ENCODE assay signal across 8 cellular contexts in genomic region chr19:16417660-16418596, GRCh38. TPM values are rescaled to one million over a fixed set of nuclear protein-coding genes. Genes with fewer than 3 reads are reported as not detected.
DNase-seq lines count a peak whose midpoint lies in the region; ATAC-seq and TF ChIP-seq lines count a peak whose summit lies in the region.

No MANE protein-coding gene starts in this region.

- H3K4me3 Mint-ChIP-seq in CD4-positive, alpha-beta T cell, result no peak overlapping the region
- H3K4me3 Mint-ChIP-seq in glutamatergic neuron (ENCODE audit: unreplicated experiment), result no peak overlapping the region

- DNase-seq in CD4-positive, alpha-beta T cell, result peak; percentile 57 to 77 (median 62)
- DNase-seq in HAP-1 (ENCODE audit: low spot score in 2 of 2) (peak; percentile 34 to 81), SK-N-DZ (ENCODE audit: low spot score) (peak; percentile 30), activated gamma-delta T cell treated with Interleukin-2 at 50 U/mL for 16 hours (peak; percentile 62), glutamatergic neuron (peak; percentile 79), posterior vena cava (ENCODE audit: low spot score) (peak; percentile 93), vagina (ENCODE audit: extremely low spot score in 2 of 2) (no peak)

- ATAC-seq in CD4-positive, alpha-beta T cell (ENCODE audit: poor library complexity), result peak; percentile 96
- ATAC-seq in HG02571 (IDR thresholded peaks at IDR 0.05; ENCODE audit: unreplicated experiment), result no peak

- H3K27me3 Mint-ChIP-seq in CD4-positive, alpha-beta T cell, result no peaks in the 10 kb centered on the region
- H3K27me3 Mint-ChIP-seq in glutamatergic neuron (ENCODE audit: unreplicated experiment), result peaks cover 4% of the 10 kb centered on the region

- intact Hi-C loops in CD4-positive, alpha-beta T cell (cut with DNase I, micrococcal nuclease), result loop anchor here (1.0 to 5.0 kb wide), 7 partner anchors 33 to 791 kb away; no protein-coding TSS in a partner anchor
- intact Hi-C loops in posterior vena cava (cut with DNase I) (no loop called here), vagina (cut with DNase I) (no loop called here)

- H3K4me1 ChIP-seq in HAP-1, result no peaks in the 10 kb centered on the region
- peaks cover 10% of the 10 kb centered on the region for H3K4me1 ChIP-seq in vagina

- in situ Hi-C loops in HAP-1 (cut with MboI; ENCODE audit: low sequenced_read_pairs), result no loop called here

- H3K36me3 Mint-ChIP-seq in CD4-positive, alpha-beta T cell (ENCODE audit: low read depth), result peaks cover 58% of the 10 kb centered on the region
- no peaks in the 10 kb centered on the region for H3K36me3 Mint-ChIP-seq in glutamatergic neuron (ENCODE audit: unreplicated experiment)

- POLR2A ChIA-PET in CD4-positive, alpha-beta T cell (lab: Charles Lee), result interaction anchor here (0.6 to 1.6 kb wide), 4 partner anchors 37 to 170 kb away, joined by 3 to 5 read pairs (median 3); no protein-coding TSS in a partner anchor

- H3K9me3 Mint-ChIP-seq in CD4-positive, alpha-beta T cell, result no peaks in the 10 kb centered on the region
- H3K9me3 Mint-ChIP-seq in glutamatergic neuron (ENCODE audit: unreplicated experiment), result peaks cover 11% of the 10 kb centered on the region

- H3K27me3 ChIP-seq in CD4-positive, alpha-beta T cell (ENCODE audit: control insufficient read depth, insufficient read depth, low read length), result no peaks in the 10 kb centered on the region
- H3K27me3 ChIP-seq in HAP-1 (ENCODE audit: low read depth) (no peaks in the 10 kb centered on the region), vagina (no peaks in the 10 kb centered on the region)

- peak; percentile 89 for TF ChIP-seq CTCF in CD4-positive, alpha-beta T cell (IDR thresholded peaks at IDR 0.05)
- TF ChIP-seq CTCF in glutamatergic neuron (IDR thresholded peaks at IDR 0.05; ENCODE audit: partially characterized antibody, unreplicated experiment) (peak; percentile 88), vagina (IDR thresholded peaks at IDR 0.05) (peak; percentile 52 to 72 (median 62))

- H3K9me3 ChIP-seq in CD4-positive, alpha-beta T cell (ENCODE audit: control insufficient read depth, low read length), result no peaks in the 10 kb centered on the region
- H3K9me3 ChIP-seq in HAP-1 (no peaks in the 10 kb centered on the region), vagina (no peaks in the 10 kb centered on the region)

- H3K4me3 ChIP-seq in HAP-1 (no peak overlapping the region), vagina (no peak overlapping the region)

- no peak overlapping the region for H3K27ac ChIP-seq in CD4-positive, alpha-beta T cell (ENCODE audit: low read depth, low read length)
- H3K27ac ChIP-seq in vagina, result no peak overlapping the region

- peaks cover 12% of the 10 kb centered on the region for H3K4me1 Mint-ChIP-seq in CD4-positive, alpha-beta T cell (ENCODE audit: low read depth)
- no peaks in the 10 kb centered on the region for H3K4me1 Mint-ChIP-seq in glutamatergic neuron (ENCODE audit: low read depth, unreplicated experiment)

- H3K27ac Mint-ChIP-seq in CD4-positive, alpha-beta T cell, result peak overlapping the region; percentile 33
- peak overlapping the region; percentile 17 for H3K27ac Mint-ChIP-seq in glutamatergic neuron (ENCODE audit: unreplicated experiment)

- no peak for TF ChIP-seq POLR2A in vagina (IDR thresholded peaks at IDR 0.05)

- CTCF ChIA-PET in CD4-positive, alpha-beta T cell (lab: Charles Lee), result interaction anchor here (0.8 to 3.0 kb wide), 2 partner anchors 35 to 221 kb away, joined by 3 to 7 read pairs; partner anchors contain the start of gene AP1M1

- H3K36me3 ChIP-seq in HAP-1 (replicated peaks) (peaks cover 68% of the 10 kb centered on the region), vagina (peaks cover 0 to 70% of the 10 kb centered on the region in 2 donors)

RNA-seq across cellular contexts. Expression of gene EPS15L1, which starts 53.8 kb away (rescaled TPM):
- total RNA-seq in CD4-positive, alpha-beta T cell, result 10 to 100 TPM; 24.6 to 26.5 TPM
- polyA plus RNA-seq in SK-N-DZ (2014; cell fraction: cytosol; rRNA removed), result 8.4 and 8.6 TPM in 2 replicates
- 13.1 and 14.7 TPM in 2 replicates for polyA plus RNA-seq in SK-N-DZ (2014; cell fraction: nucleus; rRNA removed)
- total RNA-seq in glutamatergic neuron (ENCODE audit: unreplicated experiment), result 84.9 TPM
- total RNA-seq in posterior vena cava, result 10 to 100 TPM; 33.0 to 36.4 TPM
- 34.6 TPM for total RNA-seq in vagina

Comparison
In these comparisons a context has a peak if more than half of its experiments do, and no peak if none do; other contexts are left out.
1. DNase-seq: peak in CD4-positive, alpha-beta T cell (10 of 10), HAP-1 (2 of 2), SK-N-DZ (single experiment), activated gamma-delta T cell treated with Interleukin-2 at 50 U/mL for 16 hours (single experiment), glutamatergic neuron (single experiment) and posterior vena cava (single experiment); none in vagina (0 of 2).
2. intact Hi-C loops: an anchor here in CD4-positive, alpha-beta T cell (1.0 to 5.0 kb wide); none called in posterior vena cava and vagina.
3. Peak in every context shown above with its lines, with median percentiles within 50 percentile points of each other: CTCF ChIP-seq.